ENCODE assay signal across 19 cellular contexts in genomic region chr2:201353116-201353515, GRCh38. TPM values are rescaled to one million over a fixed set of nuclear protein-coding genes. Genes with fewer than 3 reads are reported as not detected.
DNase-seq lines count a peak whose midpoint lies in the region; ATAC-seq and TF ChIP-seq lines count a peak whose summit lies in the region.
"Had no signal": no experiment of that assay in that cellular context is flagged by ENCODE, and none has a peak within 500 bp of the region (broad histone marks: within the 10 kb centered on the region; RNA-seq: fewer than 3 reads in every experiment).

No MANE protein-coding gene starts in this region.

- H3K9me3 Mint-ChIP-seq in activated CD8-positive, alpha-beta T cell treated with anti-CD3 and anti-CD28 coated beads for 36 hours, result no peaks in the 10 kb centered on the region
- H3K9me3 Mint-ChIP-seq: H9 had no signal

- BruUV-seq in IMR-90 (replicated peaks; lab: Mats Ljungman, UMichigan), result no TSS peak

- H3K27me3 ChIP-seq in IMR-90 (ENCODE audit: control insufficient read depth, insufficient read depth, low read length) (no peaks in the 10 kb centered on the region), stomach smooth muscle (ENCODE audit: control insufficient read depth in 1 of 2, insufficient read depth in 2 of 2, low read length in 2 of 2) (no peaks in the 10 kb centered on the region), osteoblast (ENCODE audit: insufficient read depth, low read length) (no peaks in the 10 kb centered on the region)

- in situ Hi-C loops in IMR-90 (cut with MboI; ENCODE audit: low sequenced_read_pairs), result no loop called here

- dilution Hi-C loops in IMR-90 (cut with HindIII; ENCODE audit: low sequenced_read_pairs, unreplicated experiment), result no loop called here

- TF ChIP-seq POLR2A in IMR-90 (IDR thresholded peaks at IDR 0.05; ENCODE audit: low read depth, low read length), result no peak

- WGBS in IMR-90 (ENCODE audit: extremely low coverage in 2 of 2, insufficient read length in 1 of 2), 2 experiments, result no CpG with 5 or more reads among the region's 1 CpG

- H3K9ac ChIP-seq in IMR-90 (ENCODE audit: low read depth, low read length), result no peak overlapping the region
- H3K9ac ChIP-seq in stomach smooth muscle (ENCODE audit: low read length in 2 of 2), result no peak overlapping the region

- peak overlapping the region; percentile 57; the same call in 1 of the 2 replicates for H2BK20ac ChIP-seq in IMR-90 (ENCODE audit: low read depth, low read length)

- no peak overlapping the region for H4K8ac ChIP-seq in IMR-90 (ENCODE audit: low read depth in 2 of 2, low read length in 2 of 2)

- 0 out of 2 replicates have a peak, but pooled peaks cover 2% of the 10 kb centered on the region for H3K9me1 ChIP-seq in IMR-90 (ENCODE audit: insufficient read depth, low read length)

- no peaks in the 10 kb centered on the region for H3K36me3 ChIP-seq in IMR-90 (ENCODE audit: control insufficient read depth, insufficient read depth, low read length)
- peaks cover 0 to 2% of the 10 kb centered on the region in 2 donors for H3K36me3 ChIP-seq in stomach smooth muscle (ENCODE audit: control insufficient read depth in 2 of 2, insufficient read depth in 2 of 2, low read length in 2 of 2)
- no peaks in the 10 kb centered on the region for H3K36me3 ChIP-seq in osteoblast (ENCODE audit: insufficient read depth, low read length)

- H3K14ac ChIP-seq in IMR-90 (replicated peaks; ENCODE audit: low read depth, low read length), result no peak overlapping the region

- H3K4me3 Mint-ChIP-seq in activated CD8-positive, alpha-beta T cell treated with anti-CD3 and anti-CD28 coated beads for 36 hours, result no peak overlapping the region
- H3K4me3 Mint-ChIP-seq: CD4-positive, alpha-beta memory T cell; H9 had no signal

- no peaks in the 10 kb centered on the region for H3K79me1 ChIP-seq in IMR-90 (ENCODE audit: low read depth in 1 of 2, low read length in 2 of 2)

- H4K20me1 ChIP-seq in IMR-90 (ENCODE audit: insufficient read depth, low read length) (no peaks in the 10 kb centered on the region), osteoblast (ENCODE audit: insufficient read depth, low read length) (no peaks in the 10 kb centered on the region)

- H3K27ac ChIP-seq in IMR-90 (ENCODE audit: insufficient read depth, low read length), result no peak overlapping the region
- peak overlapping the region; percentile 3 for H3K27ac ChIP-seq in stomach smooth muscle (ENCODE audit: low read length)
- no peak overlapping the region for H3K27ac ChIP-seq in osteoblast (ENCODE audit: low read depth, low read length)
- no peak overlapping the region for H3K27ac ChIP-seq in caudate nucleus (ENCODE audit: low read depth, low read length)
- H3K27ac ChIP-seq: C4-2B had no signal

- no peak overlapping the region for H2AFZ ChIP-seq in IMR-90 (replicated peaks; ENCODE audit: low read length, poor library complexity)
- no peak overlapping the region for H2AFZ ChIP-seq in osteoblast (ENCODE audit: low read length)

- no peak overlapping the region for H2AK5ac ChIP-seq in IMR-90 (ENCODE audit: low read depth, low read length)

- POLR2A ChIA-PET in IMR-90 (lab: Charles Lee; ENCODE audit: unreplicated experiment), result no interaction called here
- POLR2A ChIA-PET in activated CD8-positive, alpha-beta T cell treated with anti-CD3 and anti-CD28 coated beads for 36 hours (lab: Charles Lee), result no interaction called here

- no peak overlapping the region for H2BK15ac ChIP-seq in IMR-90 (ENCODE audit: low read depth, low read length)

- no peak overlapping the region for H3K23ac ChIP-seq in IMR-90 (ENCODE audit: low read depth, low read length)

- H3K36me3 Mint-ChIP-seq in activated CD8-positive, alpha-beta T cell treated with anti-CD3 and anti-CD28 coated beads for 36 hours (ENCODE audit: low read depth), result no peaks in the 10 kb centered on the region

- TF ChIP-seq RAD21 in IMR-90 (IDR thresholded peaks at IDR 0.05; ENCODE audit: low read length), result no peak

- H2AK9ac ChIP-seq in IMR-90 (replicated peaks; ENCODE audit: low read depth, low read length, poor library complexity), result no peak overlapping the region

- H3K4me2 ChIP-seq in IMR-90 (ENCODE audit: low read depth, low read length) (peak overlapping the region; percentile 16; the same call in 1 of the 2 replicates), osteoblast (ENCODE audit: insufficient read depth, low read length) (no peak overlapping the region)

- peak overlapping the region; percentile 56 for H2BK5ac ChIP-seq in IMR-90 (ENCODE audit: low read depth, low read length, poor library complexity, severe bottlenecking)

- H3K4me1 Mint-ChIP-seq in activated CD8-positive, alpha-beta T cell treated with anti-CD3 and anti-CD28 coated beads for 36 hours (ENCODE audit: low read depth), result no peaks in the 10 kb centered on the region

- no peak overlapping the region for H4K91ac ChIP-seq in IMR-90 (ENCODE audit: insufficient read depth, low read depth, low read length)

- H3K9me3 ChIP-seq in IMR-90 (ENCODE audit: control insufficient read depth, insufficient read depth, low read length) (no peaks in the 10 kb centered on the region), stomach smooth muscle (ENCODE audit: control insufficient read depth in 2 of 2, low read length in 2 of 2) (no peaks in the 10 kb centered on the region), osteoblast (ENCODE audit: low read depth, low read length) (no peaks in the 10 kb centered on the region)

- H3K4ac ChIP-seq in IMR-90 (ENCODE audit: low read depth, low read length), result no peak overlapping the region

- no peak overlapping the region for H3K56ac ChIP-seq in IMR-90 (ENCODE audit: extremely low read depth, insufficient read depth, low read length)

- TF ChIP-seq CTCF in AG10803 (conservative IDR thresholded peaks at IDR 0.05; ENCODE audit: low read length) (no peak), IMR-90 (conservative IDR thresholded peaks at IDR 0.05; ENCODE audit: low read depth, low read length) (no peak), osteoblast (IDR thresholded peaks at IDR 0.05; ENCODE audit: extremely low read depth, low read depth, low read length) (no peak)
- TF ChIP-seq CTCF in activated CD8-positive, alpha-beta T cell treated with anti-CD3 and anti-CD28 coated beads for 36 hours (IDR thresholded peaks at IDR 0.05), result no peak

- no peak overlapping the region for H3K27ac Mint-ChIP-seq in activated CD8-positive, alpha-beta T cell treated with anti-CD3 and anti-CD28 coated beads for 36 hours
- H3K27ac Mint-ChIP-seq: CD4-positive, alpha-beta memory T cell; H9 had no signal

- H3K79me2 ChIP-seq in osteoblast (ENCODE audit: insufficient read depth, low read length), result no peaks in the 10 kb centered on the region

- ATAC-seq in IMR-90 (ENCODE audit: low read depth) (peak; percentile 81), HG03354 (IDR thresholded peaks at IDR 0.05; ENCODE audit: poor library complexity, severe bottlenecking, unreplicated experiment) (no peak)
- no peak for ATAC-seq in activated CD8-positive, alpha-beta T cell treated with anti-CD3 and anti-CD28 coated beads for 36 hours
- ATAC-seq: K562 had no signal

- intact Hi-C loops in IMR-90 (cut with micrococcal nuclease), result loop anchor here (5.0 kb wide), 1 partner anchor 96 kb away; no protein-coding TSS in a partner anchor
- intact Hi-C loops in activated CD8-positive, alpha-beta T cell treated with anti-CD3 and anti-CD28 coated beads for 36 hours (cut with micrococcal nuclease), result no loop called here

- H2BK120ac ChIP-seq in IMR-90 (ENCODE audit: low read depth, low read length), result no peak overlapping the region

- CTCF ChIA-PET in IMR-90 (lab: Yijun Ruan, JAX), result interaction anchor here (0.6 kb wide), 1 partner anchor 47 kb away, joined by 3 read pairs; no protein-coding TSS in a partner anchor
- CTCF ChIA-PET in activated CD8-positive, alpha-beta T cell treated with anti-CD3 and anti-CD28 coated beads for 36 hours (lab: Charles Lee), result no interaction called here

- DNase-seq in AG10803 (ENCODE audit: low read depth) (peak; percentile 51), IMR-90 (peak; percentile 71), fibroblast of gingiva (ENCODE audit: low read depth) (peak; percentile 60), osteoblast (ENCODE audit: insufficient read length, low spot score, missing footprints) (no peak), caudate nucleus (lab: John Stamatoyannopoulos, UW) (no peak)
- no peak for DNase-seq in activated CD8-positive, alpha-beta T cell treated with anti-CD3 and anti-CD28 coated beads for 36 hours
- DNase-seq: AML-193; CD4-positive, alpha-beta memory T cell; DMS153; DMS79; GF-D8; H9 had no signal

- H3K27me3 Mint-ChIP-seq in activated CD8-positive, alpha-beta T cell treated with anti-CD3 and anti-CD28 coated beads for 36 hours, result no peaks in the 10 kb centered on the region
- H3K27me3 Mint-ChIP-seq: CD4-positive, alpha-beta memory T cell had no signal

- H3K4me3 ChIP-seq in AG10803 (ENCODE audit: low read length) (no peak overlapping the region), IMR-90 (ENCODE audit: insufficient read depth, low read depth, low read length) (no peak overlapping the region), stomach smooth muscle (ENCODE audit: low read length in 2 of 2) (no peak overlapping the region), osteoblast (ENCODE audit: insufficient read depth, low read length) (no peak overlapping the region)
- H3K4me3 ChIP-seq: K562 had no signal

- H3K4me1 ChIP-seq in IMR-90 (ENCODE audit: control insufficient read depth, insufficient read depth, low read length) (peaks cover 8% of the 10 kb centered on the region), stomach smooth muscle (ENCODE audit: control insufficient read depth, insufficient read depth, low read length) (peaks cover 4% of the 10 kb centered on the region), osteoblast (ENCODE audit: insufficient read depth, low read length) (peaks cover 10% of the 10 kb centered on the region)

- H3K18ac ChIP-seq in IMR-90 (ENCODE audit: low read depth, low read length), result no peak overlapping the region

- no peak overlapping the region for H4K5ac ChIP-seq in IMR-90 (ENCODE audit: low read depth, low read length)

TF ChIP-seq in IMR-90, 13 proteins besides CTCF, POLR2A, EP300 and RAD21:
- TF ChIP-seq FOS (IDR thresholded peaks at IDR 0.05; ENCODE audit: low read depth, low read length), result no peak
- TF ChIP-seq NFE2L2 (IDR thresholded peaks at IDR 0.05; ENCODE audit: low read depth, low read length), result peak; percentile 27; the same call in 1 of the 2 replicates

RNA-seq across cellular contexts. Expression of gene FLACC1, which starts 4.0 kb away (rescaled TPM):
- total RNA-seq in IMR-90 (2012; rRNA removed), result 0.54 and 0.56 TPM in 2 replicates
- 0.11 and 0.32 TPM in 2 replicates for polyA plus RNA-seq in IMR-90 (2012; rRNA removed)
- polyA plus RNA-seq in IMR-90 (2012; cell fraction: cytosol; rRNA removed), result not detected in 2 replicates
- 0.03 and 1.1 TPM in 2 replicates for polyA plus RNA-seq in IMR-90 (2012; cell fraction: nucleus; rRNA removed; ENCODE audit: low replicate concordance)
- total RNA-seq in activated CD8-positive, alpha-beta T cell treated with anti-CD3 and anti-CD28 coated beads for 36 hours, result under 1 TPM; 0.59 to 0.76 TPM
- 0.72 and 1.5 TPM in 2 replicates for total RNA-seq in osteoblast
- total RNA-seq: A172, Daoy had no signal
- polyA plus RNA-seq: H1 had no signal

Comparison
In these comparisons a context has a peak if more than half of its experiments do, and no peak if none do; other contexts are left out.
1. DNase-seq: peak in AG10803 (single experiment), IMR-90 (single experiment) and fibroblast of gingiva (single experiment); none in activated CD8-positive, alpha-beta T cell treated with anti-CD3 and anti-CD28 coated beads for 36 hours (single experiment), osteoblast (single experiment) and caudate nucleus (0 of 61).